Comparison of ENCODE assay signal across 21 cellular contexts in the genomic region with DNA sequence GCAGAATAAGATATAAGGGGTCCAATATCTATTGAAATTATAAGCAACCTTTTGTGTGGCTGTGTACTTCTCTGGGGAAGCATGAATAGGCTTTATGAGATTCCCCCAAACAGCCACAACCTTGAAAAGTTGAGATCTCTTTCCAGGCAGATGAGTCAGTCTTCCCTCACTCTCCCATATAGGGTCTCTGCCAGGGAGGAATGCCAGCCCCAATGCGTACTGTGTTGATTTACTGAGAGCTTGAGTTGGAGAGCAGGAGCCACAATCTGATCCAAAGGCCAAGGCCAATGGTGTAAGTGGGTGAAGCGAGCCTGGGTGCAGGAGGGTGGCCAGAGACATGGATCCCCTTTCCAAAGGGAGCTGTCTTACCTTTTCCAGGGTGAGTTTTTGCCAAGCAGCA.
DNase-seq lines count a peak whose midpoint lies in the region; ATAC-seq and TF ChIP-seq lines count a peak whose summit lies in the region.
"Had no signal": no experiment of that assay in that cellular context is flagged by ENCODE, and none has a peak within 500 bp of the region (broad histone marks: within the 10 kb centered on the region; RNA-seq: fewer than 3 reads in every experiment).

No MANE protein-coding gene starts in this region.

- peak overlapping the region; percentile 60 for H3K27ac Mint-ChIP-seq in mesothelial cell of epicardium
- H3K27ac Mint-ChIP-seq in activated CD8-positive, alpha-beta T cell treated with anti-CD3 and anti-CD28 coated beads for 36 hours = no peak overlapping the region
- no peak overlapping the region for H3K27ac Mint-ChIP-seq in HFFc6
- H3K27ac Mint-ChIP-seq: activated naive CD8-positive, alpha-beta T cell treated with anti-CD3 and anti-CD28 coated beads, Interleukin-2, amount 10 ng/mL, durations not matched to agents 7 days and 5 days; WTC11 had no signal

- no peak overlapping the region for H3K27ac ChIP-seq in right cardiac atrium (ENCODE audit: low read length)
- no peak overlapping the region for H3K27ac ChIP-seq in left ventricle myocardium inferior (replicated peaks)
- H3K27ac ChIP-seq: A549, cardiac muscle cell, gastrocnemius medialis, HL-60, upper lobe of left lung had no signal

- DNase-seq in right cardiac atrium (peak; percentile 50 to 66 (median 56)), left ventricle myocardium inferior (no peak), astrocyte of the spinal cord (ENCODE audit: low read depth, low spot score) (peak; percentile 54), mesothelial cell of epicardium (ENCODE audit: low spot score in 2 of 2, unreplicated experiment in 2 of 2) (no peak), glomerular visceral epithelial cell (ENCODE audit: extremely low spot score) (no peak), HFFc6 (no peak)
- DNase-seq in activated CD8-positive, alpha-beta T cell treated with anti-CD3 and anti-CD28 coated beads for 36 hours = no peak
- DNase-seq: activated CD8-positive, alpha-beta memory T cell treated with anti-CD3 and anti-CD28 coated beads, Interleukin-2, amount 50 U/mL, for 48 hours; activated naive CD8-positive, alpha-beta T cell treated with anti-CD3 and anti-CD28 coated beads, Interleukin-2, amount 10 ng/mL, durations not matched to agents 7 days and 5 days; dermis blood vessel endothelial cell; gastrocnemius medialis; kidney; NCI-H1436; NCI-H524; retina; upper lobe of left lung had no signal

- H3K27me3 Mint-ChIP-seq in mesothelial cell of epicardium (ENCODE audit: low read depth) (no peaks in the 10 kb centered on the region), HFFc6 (ENCODE audit: insufficient read depth) (peaks cover 45% of the 10 kb centered on the region)
- peaks cover 14% of the 10 kb centered on the region for H3K27me3 Mint-ChIP-seq in activated CD8-positive, alpha-beta T cell treated with anti-CD3 and anti-CD28 coated beads for 36 hours

- peaks cover 6% of the 10 kb centered on the region for H3K4me1 ChIP-seq in right cardiac atrium (ENCODE audit: control insufficient read depth, insufficient read depth, low read length)
- no peaks in the 10 kb centered on the region for H3K4me1 ChIP-seq in left ventricle myocardium inferior
- H3K4me1 ChIP-seq: A549, gastrocnemius medialis had no signal

- H3K4me1 Mint-ChIP-seq in mesothelial cell of epicardium (peaks cover 73% of the 10 kb centered on the region), HFFc6 (ENCODE audit: low read depth) (no peaks in the 10 kb centered on the region)
- H3K4me1 Mint-ChIP-seq in activated CD8-positive, alpha-beta T cell treated with anti-CD3 and anti-CD28 coated beads for 36 hours (ENCODE audit: low read depth) = no peaks in the 10 kb centered on the region
- H3K4me1 Mint-ChIP-seq: activated naive CD8-positive, alpha-beta T cell treated with anti-CD3 and anti-CD28 coated beads, Interleukin-2, amount 10 ng/mL, durations not matched to agents 7 days and 5 days had no signal

- no peaks in the 10 kb centered on the region for H3K36me3 ChIP-seq in left ventricle myocardium inferior
- H3K36me3 ChIP-seq: cardiac muscle cell, gastrocnemius medialis, upper lobe of left lung had no signal

- no peak overlapping the region for H3K4me3 ChIP-seq in right cardiac atrium (ENCODE audit: low read length)
- H3K4me3 ChIP-seq in left ventricle myocardium inferior = no peak overlapping the region
- H3K4me3 ChIP-seq in astrocyte of the spinal cord (ENCODE audit: low read depth, low read length) = no peak overlapping the region
- H3K4me3 ChIP-seq: A549, cardiac muscle cell, gastrocnemius medialis, upper lobe of left lung had no signal

- CTCF ChIA-PET in activated CD8-positive, alpha-beta T cell treated with anti-CD3 and anti-CD28 coated beads for 36 hours (lab: Charles Lee) = interaction anchor here (0.7 to 1.2 kb wide), 3 partner anchors 14 to 111 kb away, joined by 3 to 4 read pairs (median 3); no protein-coding TSS in a partner anchor

- H3K36me3 Mint-ChIP-seq in mesothelial cell of epicardium = no peaks in the 10 kb centered on the region
- no peaks in the 10 kb centered on the region for H3K36me3 Mint-ChIP-seq in activated CD8-positive, alpha-beta T cell treated with anti-CD3 and anti-CD28 coated beads for 36 hours (ENCODE audit: low read depth)
- H3K36me3 Mint-ChIP-seq in HFFc6 (ENCODE audit: low read depth) = no peaks in the 10 kb centered on the region
- H3K36me3 Mint-ChIP-seq: activated naive CD8-positive, alpha-beta T cell treated with anti-CD3 and anti-CD28 coated beads, Interleukin-2, amount 10 ng/mL, durations not matched to agents 7 days and 5 days; WTC11 had no signal

- WGBS in right cardiac atrium = 45% methylated on average over 2 of the region's 2 CpGs

- POLR2A ChIA-PET in activated CD8-positive, alpha-beta T cell treated with anti-CD3 and anti-CD28 coated beads for 36 hours (lab: Charles Lee) = no interaction called here

- H3K9me3 ChIP-seq in right cardiac atrium (ENCODE audit: control insufficient read depth, low read length) (no peaks in the 10 kb centered on the region), left ventricle myocardium inferior (replicated peaks) (no peaks in the 10 kb centered on the region)
- H3K9me3 ChIP-seq: A549, gastrocnemius medialis, upper lobe of left lung had no signal

- H3K27me3 ChIP-seq in right cardiac atrium (ENCODE audit: control insufficient read depth, insufficient read depth) (no peaks in the 10 kb centered on the region), left ventricle myocardium inferior (ENCODE audit: low read depth) (no peaks in the 10 kb centered on the region)
- H3K27me3 ChIP-seq: cardiac muscle cell, gastrocnemius medialis, upper lobe of left lung had no signal

- TF ChIP-seq CTCF in left ventricle myocardium inferior (IDR thresholded peaks at IDR 0.05; ENCODE audit: borderline replicate concordance) (no peak), astrocyte of the spinal cord (IDR thresholded peaks at IDR 0.05; ENCODE audit: low read depth, low read length) (no peak), mesothelial cell of epicardium (IDR thresholded peaks at IDR 0.05; ENCODE audit: unreplicated experiment) (no peak), HFFc6 (IDR thresholded peaks at IDR 0.05) (no peak)
- no peak for TF ChIP-seq CTCF in activated CD8-positive, alpha-beta T cell treated with anti-CD3 and anti-CD28 coated beads for 36 hours (IDR thresholded peaks at IDR 0.05)

- ATAC-seq in right cardiac atrium (peak; percentile 70 to 84), HG03354 (IDR thresholded peaks at IDR 0.05; ENCODE audit: poor library complexity, severe bottlenecking, unreplicated experiment) (no peak)
- no peak for ATAC-seq in activated CD8-positive, alpha-beta T cell treated with anti-CD3 and anti-CD28 coated beads for 36 hours
- ATAC-seq: A549, gastrocnemius medialis, WTC11 had no signal

- intact Hi-C loops in right cardiac atrium (cut with DNase I) (no loop called here), left ventricle myocardium inferior (cut with micrococcal nuclease) (no loop called here)
- intact Hi-C loops in activated CD8-positive, alpha-beta T cell treated with anti-CD3 and anti-CD28 coated beads for 36 hours (cut with micrococcal nuclease) = no loop called here

- in situ Hi-C loops in astrocyte of the spinal cord (cut with HindIII; ENCODE audit: low sequenced_read_pairs) = no loop called here

- H3K4me3 Mint-ChIP-seq in mesothelial cell of epicardium = no peak overlapping the region
- H3K4me3 Mint-ChIP-seq in activated CD8-positive, alpha-beta T cell treated with anti-CD3 and anti-CD28 coated beads for 36 hours = no peak overlapping the region
- H3K4me3 Mint-ChIP-seq in HFFc6 = no peak overlapping the region
- H3K4me3 Mint-ChIP-seq: activated naive CD8-positive, alpha-beta T cell treated with anti-CD3 and anti-CD28 coated beads, Interleukin-2, amount 10 ng/mL, durations not matched to agents 7 days and 5 days; WTC11 had no signal

- H3K9me3 Mint-ChIP-seq in mesothelial cell of epicardium (no peaks in the 10 kb centered on the region), HFFc6 (no peaks in the 10 kb centered on the region)
- H3K9me3 Mint-ChIP-seq in activated CD8-positive, alpha-beta T cell treated with anti-CD3 and anti-CD28 coated beads for 36 hours = no peaks in the 10 kb centered on the region
- H3K9me3 Mint-ChIP-seq: activated naive CD8-positive, alpha-beta T cell treated with anti-CD3 and anti-CD28 coated beads, Interleukin-2, amount 10 ng/mL, durations not matched to agents 7 days and 5 days; WTC11 had no signal

Comparison
In these comparisons a context has a peak if more than half of its experiments do, and no peak if none do; other contexts are left out.
1. DNase-seq: peak in right cardiac atrium (3 of 3) and astrocyte of the spinal cord (single experiment); none in left ventricle myocardium inferior (single experiment), mesothelial cell of epicardium (0 of 2), activated CD8-positive, alpha-beta T cell treated with anti-CD3 and anti-CD28 coated beads for 36 hours (single experiment), glomerular visceral epithelial cell (single experiment) and HFFc6 (single experiment).
2. ATAC-seq: peak in right cardiac atrium (2 of 2); none in activated CD8-positive, alpha-beta T cell treated with anti-CD3 and anti-CD28 coated beads for 36 hours (single experiment) and HG03354 (single experiment).